ENCODE assay signal across 16 cellular contexts in the genomic region with DNA sequence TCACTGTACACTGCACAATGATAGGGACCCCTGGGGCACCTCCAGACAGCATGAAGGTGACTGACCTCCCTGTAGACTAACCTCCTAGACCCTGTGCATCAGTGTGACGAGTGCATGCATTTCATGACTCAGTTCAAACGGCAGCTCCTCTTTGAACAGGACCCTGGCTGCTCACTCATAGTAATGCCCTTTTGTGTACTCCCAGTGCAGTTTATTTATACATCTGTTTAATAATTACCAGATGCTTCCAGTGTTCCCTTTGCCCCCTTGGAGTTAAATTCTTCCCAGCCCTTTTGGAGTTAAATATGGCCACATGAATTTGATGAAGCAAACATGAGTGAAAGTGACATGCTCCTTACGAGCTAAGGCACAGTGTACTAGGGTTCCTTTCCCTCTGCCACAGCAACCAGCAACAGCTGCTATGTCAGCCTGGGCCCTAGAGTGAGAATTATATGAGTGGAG.
DNase-seq lines count a peak whose midpoint lies in the region; ATAC-seq, FAIRE-seq and TF ChIP-seq lines count a peak whose summit lies in the region.
"Had no signal": no experiment of that assay in that cellular context is flagged by ENCODE, and none has a peak within 500 bp of the region (broad histone marks: within the 10 kb centered on the region; RNA-seq: fewer than 3 reads in every experiment).

No MANE protein-coding gene starts in this region.

- H3K27ac Mint-ChIP-seq in Caco-2 (ENCODE audit: unreplicated experiment), result no peak overlapping the region
- no peak overlapping the region for H3K27ac Mint-ChIP-seq in activated T-helper 17 cell treated with anti-CD3 and anti-CD28 coated beads, Interleukin-2, amount 50 U/mL, for 72 hours
- H3K27ac Mint-ChIP-seq: activated CD8-positive, alpha-beta memory T cell treated with anti-CD3 and anti-CD28 coated beads, Interleukin-2, amount 10 ng/mL, durations not matched to agents 7 days and 5 days; activated naive CD4-positive, alpha-beta T cell treated with anti-CD3 and anti-CD28 coated beads, Interleukin-2, amount 10 ng/mL, durations not matched to agents 7 days and 5 days had no signal

- H3K4me1 ChIP-seq in Caco-2, result no peaks in the 10 kb centered on the region; the same call in 1 of the 2 replicates
- H3K4me1 ChIP-seq in fibroblast of lung (ENCODE audit: control insufficient read depth, extremely low read depth, insufficient read depth, low read length), result peaks cover 19% of the 10 kb centered on the region
- peaks cover 10% of the 10 kb centered on the region for H3K4me1 ChIP-seq in neuron (ENCODE audit: insufficient read depth, low read length)
- no peaks in the 10 kb centered on the region for H3K4me1 ChIP-seq in kidney (ENCODE audit: control insufficient read depth in 1 of 2, insufficient read depth in 1 of 2, low read depth in 1 of 2, low read length in 2 of 2)
- H3K4me1 ChIP-seq: psoas muscle had no signal

- H3K4me2 ChIP-seq in fibroblast of lung (ENCODE audit: extremely low read depth, insufficient read depth, low read length), result peak overlapping the region; percentile 6

- H4K20me1 ChIP-seq in fibroblast of lung (ENCODE audit: control insufficient read depth, extremely low read depth, insufficient read depth, low read length), result no peaks in the 10 kb centered on the region

- H3K36me3 Mint-ChIP-seq in Caco-2 (ENCODE audit: insufficient read depth, unreplicated experiment), result no peaks in the 10 kb centered on the region
- no peaks in the 10 kb centered on the region for H3K36me3 Mint-ChIP-seq in activated T-helper 17 cell treated with anti-CD3 and anti-CD28 coated beads, Interleukin-2, amount 50 U/mL, for 72 hours (ENCODE audit: low read depth)
- H3K36me3 Mint-ChIP-seq: activated CD8-positive, alpha-beta memory T cell treated with anti-CD3 and anti-CD28 coated beads, Interleukin-2, amount 10 ng/mL, durations not matched to agents 7 days and 5 days; activated naive CD4-positive, alpha-beta T cell treated with anti-CD3 and anti-CD28 coated beads, Interleukin-2, amount 10 ng/mL, durations not matched to agents 7 days and 5 days had no signal

- POLR2A ChIA-PET in Caco-2 (lab: Charles Lee), result no interaction called here

- no peaks in the 10 kb centered on the region for H3K9me3 Mint-ChIP-seq in Caco-2 (ENCODE audit: unreplicated experiment)
- H3K9me3 Mint-ChIP-seq in activated T-helper 17 cell treated with anti-CD3 and anti-CD28 coated beads, Interleukin-2, amount 50 U/mL, for 72 hours, result no peaks in the 10 kb centered on the region
- H3K9me3 Mint-ChIP-seq: activated naive CD4-positive, alpha-beta T cell treated with anti-CD3 and anti-CD28 coated beads, Interleukin-2, amount 10 ng/mL, durations not matched to agents 7 days and 5 days had no signal

- H2AFZ ChIP-seq in fibroblast of lung (ENCODE audit: low read length) (no peak overlapping the region), neuron (ENCODE audit: low read depth, low read length) (peak overlapping the region; percentile 1)

- DNase-seq in Caco-2 (peak; percentile 45 to 64), MG63 (peak; percentile 37), fibroblast of lung (ENCODE audit: low read depth in 2 of 2) (peak; percentile 74 to 92), kidney (no peak), NCI-H2081 treated with DMSO at 0.1 percent for 48 hours (lab: John Stamatoyannopoulos, UW) (no peak)
- DNase-seq: activated CD8-positive, alpha-beta memory T cell treated with anti-CD3 and anti-CD28 coated beads, Interleukin-2, amount 10 ng/mL, durations not matched to agents 7 days and 5 days; activated naive CD4-positive, alpha-beta T cell treated with anti-CD3 and anti-CD28 coated beads, Interleukin-2, amount 10 ng/mL, durations not matched to agents 7 days and 5 days; GF-D8; NCI-H1417; NCI-H526 treated with DMSO at 0.1 percent for 48 hours; psoas muscle; stimulated activated CD4-positive, alpha-beta T cell treated with anti-CD3 and anti-CD28 coated beads, Interleukin-4, amount 100 ng/mL, for 4 hours; stimulated activated naive CD4-positive, alpha-beta T cell treated with Interleukin-2 at 50 U/mL for 16 hours had no signal

- no peak for FAIRE-seq in kidney (lab: Jason Lieb, UNC)

- no peak overlapping the region for H3K4me3 ChIP-seq in Caco-2 (ENCODE audit: low read depth, low read length)
- H3K4me3 ChIP-seq in MG63, result no peak overlapping the region
- no peak overlapping the region for H3K4me3 ChIP-seq in fibroblast of lung (replicated peaks in 1 of 4; ENCODE audit: control extremely low read depth in 1 of 4, insufficient read depth in 1 of 4, low read depth in 3 of 4, low read length in 4 of 4)
- H3K4me3 ChIP-seq in neuron (ENCODE audit: low read length), result no peak overlapping the region
- H3K4me3 ChIP-seq in kidney (ENCODE audit: low read length in 2 of 2), result no peak overlapping the region
- H3K4me3 ChIP-seq: psoas muscle had no signal

- peaks cover 7% of the 10 kb centered on the region for H3K27me3 Mint-ChIP-seq in Caco-2 (ENCODE audit: insufficient read depth, unreplicated experiment)
- H3K27me3 Mint-ChIP-seq in activated T-helper 17 cell treated with anti-CD3 and anti-CD28 coated beads, Interleukin-2, amount 50 U/mL, for 72 hours, result peaks cover 6% of the 10 kb centered on the region
- H3K27me3 Mint-ChIP-seq: activated naive CD4-positive, alpha-beta T cell treated with anti-CD3 and anti-CD28 coated beads, Interleukin-2, amount 10 ng/mL, durations not matched to agents 7 days and 5 days had no signal

- H3K27ac ChIP-seq in fibroblast of lung (ENCODE audit: insufficient read depth, low read length), result peak overlapping the region; percentile 65
- no peak overlapping the region for H3K27ac ChIP-seq in kidney (ENCODE audit: low read depth in 2 of 2, low read length in 2 of 2)
- H3K27ac ChIP-seq: psoas muscle had no signal

- H3K36me3 ChIP-seq in Caco-2 (ENCODE audit: control insufficient read depth, insufficient read depth, low read length) (no peaks in the 10 kb centered on the region), MG63 (no peaks in the 10 kb centered on the region), fibroblast of lung (ENCODE audit: control insufficient read depth, insufficient read depth, low read length) (no peaks in the 10 kb centered on the region), neuron (ENCODE audit: insufficient read depth, low read length) (no peaks in the 10 kb centered on the region), kidney (ENCODE audit: control insufficient read depth in 1 of 2, insufficient read depth in 2 of 2, low read length in 2 of 2) (no peaks in the 10 kb centered on the region)

- ATAC-seq in HG03159 (IDR thresholded peaks at IDR 0.05; ENCODE audit: unreplicated experiment), result no peak
- ATAC-seq in activated T-helper 17 cell treated with anti-CD3 and anti-CD28 coated beads, Interleukin-2, amount 50 U/mL, for 72 hours (replicated peaks), result no peak
- ATAC-seq: activated CD8-positive, alpha-beta memory T cell treated with anti-CD3 and anti-CD28 coated beads, Interleukin-2, amount 10 ng/mL, durations not matched to agents 7 days and 5 days; psoas muscle had no signal

- no peaks in the 10 kb centered on the region for H3K27me3 ChIP-seq in Caco-2 (replicated peaks; ENCODE audit: control insufficient read depth, insufficient read depth, low read length)
- H3K27me3 ChIP-seq in MG63, result no peaks in the 10 kb centered on the region
- no peaks in the 10 kb centered on the region for H3K27me3 ChIP-seq in fibroblast of lung (ENCODE audit: control insufficient read depth, insufficient read depth, low read length)
- no peaks in the 10 kb centered on the region for H3K27me3 ChIP-seq in neuron (ENCODE audit: insufficient read depth, low read length)

- H3K9ac ChIP-seq in fibroblast of lung (ENCODE audit: insufficient read depth, low read length) (no peak overlapping the region), kidney (ENCODE audit: low read length in 2 of 2) (no peak overlapping the region)

- H3K79me2 ChIP-seq in fibroblast of lung (ENCODE audit: control insufficient read depth, insufficient read depth, low read length), result no peaks in the 10 kb centered on the region

- no TSS peak for BruUV-seq in Caco-2 (replicated peaks; lab: Mats Ljungman, UMichigan)

- peaks cover 7% of the 10 kb centered on the region for H3K4me1 Mint-ChIP-seq in Caco-2 (ENCODE audit: low read depth, unreplicated experiment)
- H3K4me1 Mint-ChIP-seq in activated T-helper 17 cell treated with anti-CD3 and anti-CD28 coated beads, Interleukin-2, amount 50 U/mL, for 72 hours, result no peaks in the 10 kb centered on the region
- H3K4me1 Mint-ChIP-seq: activated CD8-positive, alpha-beta memory T cell treated with anti-CD3 and anti-CD28 coated beads, Interleukin-2, amount 10 ng/mL, durations not matched to agents 7 days and 5 days; activated naive CD4-positive, alpha-beta T cell treated with anti-CD3 and anti-CD28 coated beads, Interleukin-2, amount 10 ng/mL, durations not matched to agents 7 days and 5 days had no signal

- intact Hi-C loops in Caco-2 (cut with micrococcal nuclease; ENCODE audit: unreplicated experiment) (no loop called here), kidney (cut with DNase I) (no loop called here)

- H3K4me3 Mint-ChIP-seq in Caco-2 (ENCODE audit: unreplicated experiment), result no peak overlapping the region
- no peak overlapping the region for H3K4me3 Mint-ChIP-seq in activated T-helper 17 cell treated with anti-CD3 and anti-CD28 coated beads, Interleukin-2, amount 50 U/mL, for 72 hours
- H3K4me3 Mint-ChIP-seq: activated CD8-positive, alpha-beta memory T cell treated with anti-CD3 and anti-CD28 coated beads, Interleukin-2, amount 10 ng/mL, durations not matched to agents 7 days and 5 days; activated naive CD4-positive, alpha-beta T cell treated with anti-CD3 and anti-CD28 coated beads, Interleukin-2, amount 10 ng/mL, durations not matched to agents 7 days and 5 days had no signal

- TF ChIP-seq CTCF in Caco-2 (IDR thresholded peaks at IDR 0.05; ENCODE audit: insufficient read depth in 1 of 2, low read depth in 1 of 2, low read length in 1 of 2, severe bottlenecking in 1 of 2, unreplicated experiment in 1 of 2), result no peak
- no peak for TF ChIP-seq CTCF in fibroblast of lung (conservative IDR thresholded peaks at IDR 0.05 in 1 of 2, IDR thresholded peaks at IDR 0.05 in 1 of 2; ENCODE audit: low read depth in 1 of 2, low read length in 2 of 2)
- no peak for TF ChIP-seq CTCF in kidney (IDR thresholded peaks at IDR 0.05; ENCODE audit: borderline replicate concordance, extremely low read depth, insufficient read depth)

- CTCF ChIA-PET in Caco-2 (lab: Charles Lee), result no interaction called here

- H3K9me3 ChIP-seq in Caco-2 (no peaks in the 10 kb centered on the region), MG63 (no peaks in the 10 kb centered on the region), fibroblast of lung (ENCODE audit: control insufficient read depth, insufficient read depth, low read depth, low read length) (no peaks in the 10 kb centered on the region), neuron (ENCODE audit: low read length) (no peaks in the 10 kb centered on the region), kidney (ENCODE audit: control insufficient read depth in 1 of 2, low read length in 2 of 2) (no peaks in the 10 kb centered on the region)
- H3K9me3 ChIP-seq: psoas muscle had no signal

Comparison
In these comparisons a context has a peak if more than half of its experiments do, and no peak if none do; other contexts are left out.
1. DNase-seq: peak in Caco-2 (2 of 2), MG63 (single experiment) and fibroblast of lung (2 of 2); none in kidney (single experiment) and NCI-H2081 treated with DMSO at 0.1 percent for 48 hours (single experiment).